In genomic region chr5:18789216-18789615, GRCh38 we compare ENCODE assay signal across 18 cellular contexts.
"Had no signal": no experiment of that assay in that cellular context is flagged by ENCODE, and none has a peak within 500 bp of the region (broad histone marks: within the 10 kb centered on the region; RNA-seq: fewer than 3 reads in every experiment).

No MANE protein-coding gene starts in this region.

- H3K36me3 ChIP-seq: SJSA1 had no signal

- H3K4me3 ChIP-seq: SJSA1, SK-N-MC had no signal

- H3K27me3 ChIP-seq: SJSA1 had no signal

- H3K4me1 ChIP-seq: SJSA1 had no signal

- H3K27ac ChIP-seq: SJSA1, SK-N-MC had no signal

- DNase-seq: KBM-7, NCI-H1092, NCI-H1105 treated with DMSO at 0.1 percent for 48 hours, NCI-H1417 treated with DMSO at 0.1 percent for 48 hours, NCI-H146, NCI-H1694 treated with DMSO at 0.1 percent for 48 hours, NCI-H1930, NCI-H2081, NCI-H2107, NCI-H2227 treated with DMSO at 0.1 percent for 48 hours, NCI-H524, NCI-H526 treated with DMSO at 0.1 percent for 48 hours, NCI-H748 treated with DMSO at 0.1 percent for 48 hours, Right ventricle myocardium superior, RPMI8226, SIG-M5 had no signal
